8 cellular contexts compared by ENCODE assay signal in the genomic region with DNA sequence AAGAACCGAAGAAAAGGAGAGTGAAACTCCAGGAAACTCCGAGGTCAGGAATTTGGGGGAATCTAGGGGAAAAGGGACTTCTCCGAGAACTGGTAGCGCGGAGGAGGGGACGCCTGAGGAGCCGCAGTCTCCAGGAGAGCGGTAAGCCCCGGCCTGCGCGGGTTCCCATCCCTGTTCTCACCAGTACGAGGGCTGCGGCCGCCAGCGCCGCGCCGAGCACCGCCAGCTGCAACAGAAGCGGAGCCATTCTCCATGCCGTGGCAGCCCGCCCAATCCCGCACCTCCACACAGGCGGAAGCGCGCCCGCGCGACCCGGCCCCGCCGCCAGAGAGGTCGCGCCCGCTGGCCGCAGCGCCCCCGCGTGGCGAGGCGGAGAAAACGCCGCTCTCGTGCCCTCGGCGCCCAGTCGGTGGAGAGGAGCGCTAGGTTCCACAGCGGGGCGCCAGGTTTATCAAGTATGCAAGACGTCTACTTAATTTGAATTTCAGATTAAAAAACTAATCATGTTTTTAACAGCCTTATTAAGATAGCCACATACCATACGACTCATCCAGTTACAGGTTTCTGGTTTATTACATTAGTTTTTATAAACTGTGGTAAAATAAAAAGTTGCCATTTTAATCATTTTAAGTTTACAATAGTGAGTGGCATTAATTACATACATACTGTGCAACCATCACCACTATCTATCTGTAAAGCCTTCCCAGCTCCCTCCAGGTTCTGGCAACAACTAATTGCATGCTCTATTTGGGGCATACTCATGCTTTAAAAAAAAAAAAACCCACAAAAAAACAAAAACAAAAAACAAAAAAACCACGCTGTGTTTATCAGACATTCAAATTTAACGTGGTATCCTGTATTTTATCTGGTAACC. TPM values are rescaled to one million over a fixed set of nuclear protein-coding genes. Genes with fewer than 3 reads are reported as not detected.
DNase-seq lines count a peak whose midpoint lies in the region; ATAC-seq, FAIRE-seq and TF ChIP-seq lines count a peak whose summit lies in the region.

A gene with protein sequence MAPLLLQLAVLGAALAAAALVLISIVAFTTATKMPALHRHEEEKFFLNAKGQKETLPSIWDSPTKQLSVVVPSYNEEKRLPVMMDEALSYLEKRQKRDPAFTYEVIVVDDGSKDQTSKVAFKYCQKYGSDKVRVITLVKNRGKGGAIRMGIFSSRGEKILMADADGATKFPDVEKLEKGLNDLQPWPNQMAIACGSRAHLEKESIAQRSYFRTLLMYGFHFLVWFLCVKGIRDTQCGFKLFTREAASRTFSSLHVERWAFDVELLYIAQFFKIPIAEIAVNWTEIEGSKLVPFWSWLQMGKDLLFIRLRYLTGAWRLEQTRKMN (minus strand): TSS at position 287 of the 874 bp plus-strand sequence. CDS start 40 bp downstream, at position 247.

- no peaks in the 10 kb centered on the region for H3K27me3 ChIP-seq in left ventricle myocardium inferior (ENCODE audit: low read depth)

- peaks cover 41% of the 10 kb centered on the region for H3K4me1 ChIP-seq in left ventricle myocardium inferior

- H3K36me3 Mint-ChIP-seq in T-helper 17 cell (ENCODE audit: low read depth), result peaks cover 5% of the 10 kb centered on the region

- no peaks in the 10 kb centered on the region for H3K9me3 ChIP-seq in T-helper 17 cell (ENCODE audit: control insufficient read depth, low read length, poor library complexity, severe bottlenecking)
- no peaks in the 10 kb centered on the region for H3K9me3 ChIP-seq in left ventricle myocardium inferior (replicated peaks)

- DNase-seq in NCI-H1694 (lab: John Stamatoyannopoulos, UW) (peak; percentile 42), T-helper 17 cell (peak; percentile 93 to 97 (median 94)), amygdala (lab: John Stamatoyannopoulos, UW) (peak; percentile 39 to 93 (median 83)), left ventricle myocardium inferior (peak; percentile 91), pulmonary artery endothelial cell (ENCODE audit: low read depth, low spot score) (peak; percentile 43), urothelium cell line (ENCODE audit: low spot score) (peak; percentile 83)

- intact Hi-C loops in left ventricle myocardium inferior (cut with micrococcal nuclease), result no loop called here

- peak within 1 kb of the TSS; percentile 91 for H3K27ac ChIP-seq in left ventricle myocardium inferior (replicated peaks)

- H3K4me3 ChIP-seq in left ventricle myocardium inferior, result peak within 1 kb of the TSS; percentile 87

- peaks cover 22% of the 10 kb centered on the region for H3K36me3 ChIP-seq in left ventricle myocardium inferior

- no peak for FAIRE-seq in urothelium cell line (lab: Jason Lieb, UNC)

- H3K4me3 Mint-ChIP-seq in T-helper 17 cell, result peak within 1 kb of the TSS; percentile 99

- peak; percentile 99 for TF ChIP-seq CTCF in left ventricle myocardium inferior (IDR thresholded peaks at IDR 0.05; ENCODE audit: borderline replicate concordance)

- no peaks in the 10 kb centered on the region for H3K27me3 Mint-ChIP-seq in T-helper 17 cell

- peaks cover 39% of the 10 kb centered on the region for H3K4me1 Mint-ChIP-seq in T-helper 17 cell

- H3K27ac Mint-ChIP-seq in T-helper 17 cell, result peak within 1 kb of the TSS; percentile 100

- ATAC-seq in GM18498 (IDR thresholded peaks at IDR 0.05; ENCODE audit: unreplicated experiment) (peak; percentile 71), HG02884 (IDR thresholded peaks at IDR 0.05; ENCODE audit: unreplicated experiment) (peak; percentile 56), T-helper 17 cell (peak; percentile 71)

RNA-seq across cellular contexts. Expression of the gene that starts here (rescaled TPM):
- total RNA-seq in T-helper 17 cell (10 to 100 TPM; 16.9 to 18.1 TPM), left ventricle myocardium inferior (9.1 TPM), pulmonary artery endothelial cell (42.1 and 45.4 TPM in 2 replicates)

Comparison
In these comparisons a context has a peak if more than half of its experiments do, and no peak if none do; other contexts are left out.
1. Peak in every context shown above with its lines: DNase-seq, ATAC-seq, H3K4me3 ChIP-seq and H3K27ac ChIP-seq.
2. DNase-seq: peak in every context shown above with its lines; median percentile 94 in T-helper 17 cell; 91 in left ventricle myocardium inferior; 83 in amygdala; 83 in urothelium cell line; 43 in pulmonary artery endothelial cell; 42 in NCI-H1694.